ENCODE assay signal across 1 cellular context in genomic region chr2:27871805-27872204, GRCh38.
TF ChIP-seq lines count a peak whose summit lies in the region.

No MANE protein-coding gene starts in this region.

TF ChIP-seq in K562, 482 proteins besides CTCF, POLR2A, EP300 and RAD21 (continued from another document):
- peak; percentile 91 for TF ChIP-seq PKNOX1 (IDR thresholded peaks at IDR 0.05)
- no peak for TF ChIP-seq HOMEZ (CRISPR knock-in tag; IDR thresholded peaks at IDR 0.05)
- TF ChIP-seq TOE1 (IDR thresholded peaks at IDR 0.05; ENCODE audit: borderline replicate concordance) = no peak
- no peak for TF ChIP-seq TOE1 (CRISPR knock-in tag; IDR thresholded peaks at IDR 0.05; ENCODE audit: borderline replicate concordance, low read depth)
- TF ChIP-seq ZNF41 (CRISPR knock-in tag; conservative IDR thresholded peaks at IDR 0.05) = no peak
- TF ChIP-seq FOXM1 (IDR thresholded peaks at IDR 0.05; ENCODE audit: low read depth) = peak; percentile 32; the same call in 1 of the 2 replicates
- TF ChIP-seq FOXM1 (CRISPR knock-in tag; IDR thresholded peaks at IDR 0.05; ENCODE audit: low read depth) = no peak
- TF ChIP-seq TAL1 (IDR thresholded peaks at IDR 0.05) = peak; percentile 75
- TF ChIP-seq, protein P1, sequence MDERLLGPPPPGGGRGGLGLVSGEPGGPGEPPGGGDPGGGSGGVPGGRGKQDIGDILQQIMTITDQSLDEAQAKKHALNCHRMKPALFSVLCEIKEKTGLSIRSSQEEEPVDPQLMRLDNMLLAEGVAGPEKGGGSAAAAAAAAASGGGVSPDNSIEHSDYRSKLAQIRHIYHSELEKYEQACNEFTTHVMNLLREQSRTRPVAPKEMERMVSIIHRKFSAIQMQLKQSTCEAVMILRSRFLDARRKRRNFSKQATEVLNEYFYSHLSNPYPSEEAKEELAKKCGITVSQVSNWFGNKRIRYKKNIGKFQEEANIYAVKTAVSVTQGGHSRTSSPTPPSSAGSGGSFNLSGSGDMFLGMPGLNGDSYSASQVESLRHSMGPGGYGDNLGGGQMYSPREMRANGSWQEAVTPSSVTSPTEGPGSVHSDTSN (CRISPR knock-in tag; IDR thresholded peaks at IDR 0.05; ENCODE audit: low read depth) = 0 out of 2 replicates have a peak, but pooled peaks have one; percentile 12
- TF ChIP-seq, protein P1 (tag; conservative IDR thresholded peaks at IDR 0.05; ENCODE audit: low read depth) = peak; percentile 83
- TF ChIP-seq HLTF (IDR thresholded peaks at IDR 0.05) = no peak
- no peak for TF ChIP-seq BRD9 (IDR thresholded peaks at IDR 0.05; ENCODE audit: low read depth, partially characterized antibody)
- TF ChIP-seq RBBP5 (IDR thresholded peaks at IDR 0.05; ENCODE audit: borderline replicate concordance, insufficient read depth, low read length, poor library complexity, severe bottlenecking) = no peak
- TF ChIP-seq NCOR1 (IDR thresholded peaks at IDR 0.05) = peak; percentile 69
- peak; percentile 84 for TF ChIP-seq MEIS2 (IDR thresholded peaks at IDR 0.05; ENCODE audit: partially characterized antibody)
- no peak for TF ChIP-seq NELFE (IDR thresholded peaks at IDR 0.05; ENCODE audit: insufficient read depth, insufficient read length)
- TF ChIP-seq KDM1A (IDR thresholded peaks at IDR 0.05) = peak; percentile 64 to 69; a peak in 3 of 4 replicates
- TF ChIP-seq TRIM24 (IDR thresholded peaks at IDR 0.05) = 0 out of 4 replicates have a peak, but pooled peaks of 1 of the 2 experiments have one; percentile 22
- TF ChIP-seq ESRRA (IDR thresholded peaks at IDR 0.05; ENCODE audit: borderline replicate concordance, low read depth) = no peak
- TF ChIP-seq CXXC5 (CRISPR knock-in tag; IDR thresholded peaks at IDR 0.05) = peak; percentile 43; the same call in 1 of the 2 replicates
- TF ChIP-seq, protein P2, sequence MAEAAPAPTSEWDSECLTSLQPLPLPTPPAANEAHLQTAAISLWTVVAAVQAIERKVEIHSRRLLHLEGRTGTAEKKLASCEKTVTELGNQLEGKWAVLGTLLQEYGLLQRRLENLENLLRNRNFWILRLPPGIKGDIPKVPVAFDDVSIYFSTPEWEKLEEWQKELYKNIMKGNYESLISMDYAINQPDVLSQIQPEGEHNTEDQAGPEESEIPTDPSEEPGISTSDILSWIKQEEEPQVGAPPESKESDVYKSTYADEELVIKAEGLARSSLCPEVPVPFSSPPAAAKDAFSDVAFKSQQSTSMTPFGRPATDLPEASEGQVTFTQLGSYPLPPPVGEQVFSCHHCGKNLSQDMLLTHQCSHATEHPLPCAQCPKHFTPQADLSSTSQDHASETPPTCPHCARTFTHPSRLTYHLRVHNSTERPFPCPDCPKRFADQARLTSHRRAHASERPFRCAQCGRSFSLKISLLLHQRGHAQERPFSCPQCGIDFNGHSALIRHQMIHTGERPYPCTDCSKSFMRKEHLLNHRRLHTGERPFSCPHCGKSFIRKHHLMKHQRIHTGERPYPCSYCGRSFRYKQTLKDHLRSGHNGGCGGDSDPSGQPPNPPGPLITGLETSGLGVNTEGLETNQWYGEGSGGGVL (CRISPR knock-in tag; IDR thresholded peaks at IDR 0.05) = no peak
- TF ChIP-seq BHLHE40 (IDR thresholded peaks at IDR 0.05; ENCODE audit: low read length) = peak; percentile 72
- 0 out of 2 replicates have a peak, but pooled peaks have one; percentile 27 for TF ChIP-seq DPF2 (IDR thresholded peaks at IDR 0.05)
- TF ChIP-seq RCOR1 (IDR thresholded peaks at IDR 0.05; ENCODE audit: borderline replicate concordance in 1 of 2, low read depth in 2 of 2, low read length in 2 of 2) = peak in 1 of 2 experiments; percentile 58; a peak in 1 of 4 replicates
- 0 out of 2 replicates have a peak, but pooled peaks have one; percentile 19 for TF ChIP-seq ZNF24 (IDR thresholded peaks at IDR 0.05)
- TF ChIP-seq ZNF436 (CRISPR knock-in tag; IDR thresholded peaks at IDR 0.05) = no peak
- peak; percentile 63; the same call in 1 of the 2 replicates for TF ChIP-seq POLR2AphosphoS5 (IDR thresholded peaks at IDR 0.05; ENCODE audit: control insufficient read depth, insufficient read depth, low read depth, low read length)
- TF ChIP-seq CBFA2T3 (IDR thresholded peaks at IDR 0.05) = peak; percentile 89
- peak; percentile 81 for TF ChIP-seq CBFA2T2 (conservative IDR thresholded peaks at IDR 0.05)
- no peak for TF ChIP-seq BDP1 (IDR thresholded peaks at IDR 0.05; ENCODE audit: insufficient read depth, insufficient read length)
- no peak for TF ChIP-seq ZNF589 (CRISPR knock-in tag; IDR thresholded peaks at IDR 0.05; ENCODE audit: low read depth)
- peak; percentile 46 for TF ChIP-seq TCF3 (CRISPR knock-in tag; IDR thresholded peaks at IDR 0.05)
- peak; percentile 26; the same call in 1 of the 2 replicates for TF ChIP-seq KLF16 (IDR thresholded peaks at IDR 0.05)
- no peak for TF ChIP-seq ZNF316 (IDR thresholded peaks at IDR 0.05)
- TF ChIP-seq FOXJ3 (CRISPR knock-in tag; IDR thresholded peaks at IDR 0.05) = no peak
- TF ChIP-seq MNT (conservative IDR thresholded peaks at IDR 0.05) = 0 out of 4 replicates have a peak, but pooled peaks of 1 of the 2 experiments have one; percentile 28
- peak; percentile 75 for TF ChIP-seq TEAD4 (IDR thresholded peaks at IDR 0.05; ENCODE audit: low read length)
- TF ChIP-seq TEAD4 (CRISPR knock-in tag; IDR thresholded peaks at IDR 0.05; ENCODE audit: borderline replicate concordance) = no peak
- no peak for TF ChIP-seq CHD1 (IDR thresholded peaks at IDR 0.05; ENCODE audit: low read length)
- TF ChIP-seq, protein P3, sequence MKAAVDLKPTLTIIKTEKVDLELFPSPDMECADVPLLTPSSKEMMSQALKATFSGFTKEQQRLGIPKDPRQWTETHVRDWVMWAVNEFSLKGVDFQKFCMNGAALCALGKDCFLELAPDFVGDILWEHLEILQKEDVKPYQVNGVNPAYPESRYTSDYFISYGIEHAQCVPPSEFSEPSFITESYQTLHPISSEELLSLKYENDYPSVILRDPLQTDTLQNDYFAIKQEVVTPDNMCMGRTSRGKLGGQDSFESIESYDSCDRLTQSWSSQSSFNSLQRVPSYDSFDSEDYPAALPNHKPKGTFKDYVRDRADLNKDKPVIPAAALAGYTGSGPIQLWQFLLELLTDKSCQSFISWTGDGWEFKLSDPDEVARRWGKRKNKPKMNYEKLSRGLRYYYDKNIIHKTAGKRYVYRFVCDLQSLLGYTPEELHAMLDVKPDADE (conservative IDR thresholded peaks at IDR 0.05; ENCODE audit: control insufficient read depth, low read depth, low read length) = no peak
- TF ChIP-seq MBD2 (IDR thresholded peaks at IDR 0.05; ENCODE audit: borderline replicate concordance, low read depth) = no peak
- 0 out of 4 replicates have a peak, but pooled peaks of 1 of the 2 experiments have one; percentile 17 for TF ChIP-seq NRF1 (conservative IDR thresholded peaks at IDR 0.05 in 1 of 2, IDR thresholded peaks at IDR 0.05 in 1 of 2)
- peak; percentile 71 for TF ChIP-seq ARID1B (IDR thresholded peaks at IDR 0.05)
